Comparison of ENCODE assay signal across 1 cellular context in the genomic region with DNA sequence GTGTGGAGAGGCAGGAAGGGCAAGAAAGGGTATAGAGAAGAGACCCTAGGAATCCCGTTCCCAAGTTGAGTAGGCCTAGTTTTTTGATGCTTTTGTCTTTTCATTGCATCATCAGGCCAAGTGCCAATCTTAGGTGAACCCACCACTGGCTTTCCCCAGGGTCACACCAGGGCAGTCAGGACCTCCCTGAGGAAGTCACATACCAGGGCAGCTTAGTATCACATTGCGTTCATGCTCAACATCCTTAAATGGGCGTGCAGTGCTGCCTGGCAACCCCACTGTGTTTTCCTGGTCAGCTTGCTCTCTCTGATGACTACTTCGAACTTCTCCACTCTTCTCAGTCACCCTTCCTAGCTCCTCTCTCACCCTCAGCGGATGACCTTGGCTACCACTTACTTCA.
TF ChIP-seq lines count a peak whose summit lies in the region.

No MANE protein-coding gene starts in this region.

TF ChIP-seq in K562, 482 proteins besides CTCF, POLR2A, EP300 and RAD21:
- no peak for TF ChIP-seq HDAC6 (IDR thresholded peaks at IDR 0.05; ENCODE audit: low read depth, low read length)
- no peak for TF ChIP-seq CEBPG (CRISPR knock-in tag; IDR thresholded peaks at IDR 0.05)
- TF ChIP-seq CEBPG (tag; conservative IDR thresholded peaks at IDR 0.05 in 1 of 2, IDR thresholded peaks at IDR 0.05 in 1 of 2): 0 out of 4 replicates have a peak, but pooled peaks of 1 of the 2 experiments have one; percentile 24
- TF ChIP-seq, protein P1, sequence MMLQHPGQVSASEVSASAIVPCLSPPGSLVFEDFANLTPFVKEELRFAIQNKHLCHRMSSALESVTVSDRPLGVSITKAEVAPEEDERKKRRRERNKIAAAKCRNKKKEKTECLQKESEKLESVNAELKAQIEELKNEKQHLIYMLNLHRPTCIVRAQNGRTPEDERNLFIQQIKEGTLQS (IDR thresholded peaks at IDR 0.05): peak; percentile 35
- TF ChIP-seq, protein P1 (CRISPR knock-in tag; conservative IDR thresholded peaks at IDR 0.05): no peak
